In genomic region chr1:38018864-38019343, GRCh38 we compare ENCODE assay signal across 8 cellular contexts. TPM values are rescaled to one million over a fixed set of nuclear protein-coding genes. Genes with fewer than 3 reads are reported as not detected.
DNase-seq lines count a peak whose midpoint lies in the region; ATAC-seq and TF ChIP-seq lines count a peak whose summit lies in the region.

No MANE protein-coding gene starts in this region.

- no peaks in the 10 kb centered on the region for H3K9me3 ChIP-seq in A673 (ENCODE audit: low read depth, low read length, poor library complexity, severe bottlenecking)
- H3K9me3 ChIP-seq in RWPE2 (ENCODE audit: severe bottlenecking) = no peaks in the 10 kb centered on the region

- H3K36me3 Mint-ChIP-seq in type B pancreatic cell = peaks cover 14% of the 10 kb centered on the region

- H3K9me3 Mint-ChIP-seq in type B pancreatic cell = no peaks in the 10 kb centered on the region

- H3K4me1 ChIP-seq in A673 (ENCODE audit: insufficient read depth, low read length, poor library complexity, severe bottlenecking) (peaks cover 50% of the 10 kb centered on the region), RWPE2 (ENCODE audit: insufficient read depth, poor library complexity, severe bottlenecking) (no peaks in the 10 kb centered on the region), foreskin keratinocyte (peaks cover 3% of the 10 kb centered on the region)

- intact Hi-C loops in A673 (cut with micrococcal nuclease; ENCODE audit: unreplicated experiment) = loop anchor here (1.0 to 10.0 kb wide), 2 partner anchors 29 to 324 kb away; partner anchors contain the start of genes CDCA8 and SF3A3

- peaks cover 9% of the 10 kb centered on the region for H3K4me1 Mint-ChIP-seq in type B pancreatic cell (ENCODE audit: unreplicated experiment)

- CTCF ChIA-PET in A673 (lab: Charles Lee) = interaction anchor here (0.6 to 1.0 kb wide), 4 partner anchors 11 to 971 kb away, joined by 3 to 6 read pairs (median 4); no protein-coding TSS in a partner anchor

- BruUV-seq in A673 (replicated peaks; lab: Mats Ljungman, UMichigan) = no TSS peak

- peak; percentile 72 for TF ChIP-seq CTCF in A673 (conservative IDR thresholded peaks at IDR 0.05; ENCODE audit: low read depth, low read length)
- peak; percentile 28; the same call in 1 of the 2 replicates for TF ChIP-seq CTCF in GM12874 (IDR thresholded peaks at IDR 0.05; ENCODE audit: insufficient read depth, low read depth, low read length)
- peak; percentile 76 for TF ChIP-seq CTCF in RWPE2 (IDR thresholded peaks at IDR 0.05; ENCODE audit: poor library complexity, severe bottlenecking)
- TF ChIP-seq CTCF in foreskin keratinocyte (conservative IDR thresholded peaks at IDR 0.05) = peak; percentile 76
- TF ChIP-seq CTCF in type B pancreatic cell (conservative IDR thresholded peaks at IDR 0.05) = peak; percentile 74

- no peak overlapping the region for H3K4me3 ChIP-seq in A673 (ENCODE audit: low read depth, low read length, poor library complexity, severe bottlenecking)
- no peak overlapping the region for H3K4me3 ChIP-seq in RWPE2 (ENCODE audit: severe bottlenecking)

- H3K27ac ChIP-seq in A673 (ENCODE audit: low read depth, low read length, poor library complexity, severe bottlenecking) (no peak overlapping the region), RWPE2 (ENCODE audit: poor library complexity, severe bottlenecking) (no peak overlapping the region), foreskin keratinocyte (no peak overlapping the region)

- no peak for ATAC-seq in RWPE2 (ENCODE audit: low read depth)
- ATAC-seq in foreskin keratinocyte = peak; percentile 15

- H3K4me3 Mint-ChIP-seq in type B pancreatic cell = no peak overlapping the region

- H3K27me3 ChIP-seq in A673 (replicated peaks; ENCODE audit: insufficient read depth, low read depth, low read length, poor library complexity) (no peaks in the 10 kb centered on the region), RWPE2 (ENCODE audit: insufficient read depth, poor library complexity, severe bottlenecking) (no peaks in the 10 kb centered on the region), foreskin keratinocyte (no peaks in the 10 kb centered on the region)

- peak; percentile 70 for DNase-seq in A673 (ENCODE audit: low spot score)
- DNase-seq in RWPE2 (ENCODE audit: low spot score) = no peak
- no peak for DNase-seq in foreskin keratinocyte
- no peak for DNase-seq in type B pancreatic cell (ENCODE audit: extremely low spot score, unreplicated experiment)
- no peak for DNase-seq in putamen (ENCODE audit: low spot score)
- DNase-seq in activated CD8-positive, alpha-beta memory T cell treated with anti-CD3 and anti-CD28 coated beads, Interleukin-2, amount 50 U/mL, for 4 hours = no peak
- no peak for DNase-seq in LoVo (ENCODE audit: low spot score)

- H3K27ac Mint-ChIP-seq in type B pancreatic cell = no peak overlapping the region

- H3K36me3 ChIP-seq in A673 (ENCODE audit: insufficient read depth, low read length, poor library complexity, severe bottlenecking) (peaks cover 90% of the 10 kb centered on the region), RWPE2 (ENCODE audit: low read depth) (peaks cover 99% of the 10 kb centered on the region)

- POLR2A ChIA-PET in A673 (lab: Charles Lee; ENCODE audit: low non-redundant PET) = interaction anchor here (0.7 kb wide), 3 partner anchors 20 to 147 kb away, joined by 3 to 13 read pairs (median 7); no protein-coding TSS in a partner anchor

- no peaks in the 10 kb centered on the region for H3K27me3 Mint-ChIP-seq in type B pancreatic cell

RNA-seq across cellular contexts. Expression of gene UTP11, which starts 6.4 kb away (rescaled TPM):
- total RNA-seq in A673 (2021) (109 and 113 TPM in 2 replicates), foreskin keratinocyte (51.0 and 65.2 TPM in 2 replicates), type B pancreatic cell (ENCODE audit: low replicate concordance) (22.7 and 33.1 TPM in 2 replicates)
- polyA plus RNA-seq in foreskin keratinocyte = 50.6 and 64.0 TPM in 2 replicates

RNA-seq across cellular contexts. Expression of gene FHL3, which starts 13.6 kb away (rescaled TPM):
- total RNA-seq in A673 (2021) = 89.5 and 106 TPM in 2 replicates
- 12.1 and 15.8 TPM in 2 replicates for total RNA-seq in foreskin keratinocyte
- polyA plus RNA-seq in foreskin keratinocyte = 22.9 and 32.8 TPM in 2 replicates
- 7.0 and 25.1 TPM in 2 replicates for total RNA-seq in type B pancreatic cell (ENCODE audit: low replicate concordance)

RNA-seq across cellular contexts. Expression of gene POU3F1, which starts 27.7 kb away (rescaled TPM):
- 83.3 and 92.9 TPM in 2 replicates for total RNA-seq in A673 (2021)
- 0.14 and 0.25 TPM in 2 replicates for total RNA-seq in foreskin keratinocyte
- 0.08 and 0.12 TPM in 2 replicates for polyA plus RNA-seq in foreskin keratinocyte
- 0.69 and 2.8 TPM in 2 replicates for total RNA-seq in type B pancreatic cell (ENCODE audit: low replicate concordance)

RNA-seq across cellular contexts. Expression of gene SF3A3, which starts 29.1 kb away (rescaled TPM):
- total RNA-seq in A673 (2021) (184 and 194 TPM in 2 replicates), foreskin keratinocyte (77.6 and 102 TPM in 2 replicates), type B pancreatic cell (ENCODE audit: low replicate concordance) (56.1 and 86.5 TPM in 2 replicates)
- 40.1 and 49.1 TPM in 2 replicates for polyA plus RNA-seq in foreskin keratinocyte

Comparison
In these comparisons a context has a peak if more than half of its experiments do, and no peak if none do; other contexts are left out.
1. RNA of gene POU3F1, which starts 27.7 kb away (total RNA-seq): 83.3 to 92.9 TPM in A673; 0.69 to 2.8 TPM in type B pancreatic cell and 0.14 to 0.25 TPM in foreskin keratinocyte; every median in the first group is over 10 times any median in the second.
2. Peak in every context shown above with its lines, with median percentiles within 50 percentile points of each other: CTCF ChIP-seq.